In the genomic region with DNA sequence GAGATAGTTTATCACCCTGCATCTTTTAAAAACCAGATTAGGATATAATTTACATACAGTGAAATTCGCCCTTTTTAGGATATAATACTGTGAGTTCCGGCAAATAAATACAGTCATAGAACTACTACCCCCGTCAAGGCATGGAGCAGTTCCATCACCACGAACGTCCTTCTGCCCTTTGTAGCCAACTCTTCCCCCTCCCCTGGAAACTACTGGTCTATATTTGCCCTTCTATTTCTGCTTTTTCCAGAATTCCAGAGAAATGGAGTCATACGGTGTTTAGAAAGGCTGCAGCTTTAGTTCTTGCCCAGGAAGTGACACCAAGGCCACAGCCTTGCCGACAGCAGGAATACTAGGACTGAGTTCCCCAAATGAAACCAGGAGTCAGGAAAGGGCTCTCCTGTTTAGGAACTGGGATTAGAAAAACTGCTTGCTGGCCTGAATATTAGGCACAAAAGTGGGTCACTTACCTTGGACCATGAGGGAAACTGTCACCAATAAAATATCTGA, we compare ENCODE assay signal across 19 cellular contexts.
DNase-seq lines count a peak whose midpoint lies in the region; ATAC-seq and TF ChIP-seq lines count a peak whose summit lies in the region.
"Had no signal": no experiment of that assay in that cellular context is flagged by ENCODE, and none has a peak within 500 bp of the region (broad histone marks: within the 10 kb centered on the region; RNA-seq: fewer than 3 reads in every experiment).

No MANE protein-coding gene starts in this region.

- POLR2A ChIA-PET in CD4-positive, alpha-beta memory T cell (lab: Charles Lee; ENCODE audit: partially characterized antibody), result no interaction called here

- H2AFZ ChIP-seq in osteoblast (ENCODE audit: low read length), result peak overlapping the region; percentile 57
- H2AFZ ChIP-seq: GM23338 had no signal

- CTCF ChIA-PET in CD4-positive, alpha-beta memory T cell (lab: Charles Lee; ENCODE audit: partially characterized antibody), result interaction anchor here (1.0 kb wide), 1 partner anchor 9 kb away, joined by 4 read pairs; no protein-coding TSS in a partner anchor

- TF ChIP-seq CTCF in osteoblast (IDR thresholded peaks at IDR 0.05; ENCODE audit: extremely low read depth, low read depth, low read length), result no peak

- H3K27ac Mint-ChIP-seq in CD4-positive, alpha-beta memory T cell, result no peak overlapping the region
- H3K27ac Mint-ChIP-seq: CD14-positive monocyte, GM23338 had no signal

- WGBS in aorta, 2 donors, result 14 to 21% methylated on average over 7 of the region's 7 CpGs

- peaks cover 21 to 30% of the 10 kb centered on the region in 2 donors for H3K27me3 Mint-ChIP-seq in CD4-positive, alpha-beta memory T cell

- H3K27ac ChIP-seq in osteoblast (ENCODE audit: low read depth, low read length), result no peak overlapping the region
- peak overlapping the region in 1 of 2 donors; percentile 32 for H3K27ac ChIP-seq in aorta (ENCODE audit: low read depth in 1 of 2, low read length in 2 of 2)
- no peak overlapping the region for H3K27ac ChIP-seq in CD4-positive, alpha-beta memory T cell (ENCODE audit: low read depth, low read length)

- intact Hi-C loops in aorta (cut with DNase I), result loop anchor here (5.0 to 10.0 kb wide), 3 partner anchors 45 to 292 kb away; partner anchors contain the start of gene FAM43A (in 1 of the 2)
- intact Hi-C loops in CD4-positive, alpha-beta memory T cell (cut with micrococcal nuclease), result no loop called here

- H3K4me2 ChIP-seq in osteoblast (ENCODE audit: insufficient read depth, low read length), result no peak overlapping the region
- H3K4me2 ChIP-seq: GM23338 had no signal

- H3K4me3 Mint-ChIP-seq in CD4-positive, alpha-beta memory T cell, result no peak overlapping the region
- H3K4me3 Mint-ChIP-seq: CD14-positive monocyte, GM23338 had no signal

- H3K36me3 Mint-ChIP-seq in CD4-positive, alpha-beta memory T cell, result no peaks in the 10 kb centered on the region

- peak; percentile 32 for DNase-seq in HT1080 (ENCODE audit: low read depth)
- peak; percentile 45 for DNase-seq in dermis blood vessel endothelial cell
- DNase-seq in osteoblast (ENCODE audit: insufficient read length, low spot score, missing footprints), result no peak
- DNase-seq in aorta, result no peak
- DNase-seq in SW480 (ENCODE audit: low spot score), result no peak
- no peak for DNase-seq in CD4-positive, alpha-beta memory T cell
- DNase-seq: ACHN, DMS153, HCEC 1CT, KBM-7, NCI-H1105 treated with DMSO at 0.1 percent for 48 hours, NCI-H1694 treated with DMSO at 0.1 percent for 48 hours, NCI-H510A, NCI-H748 treated with DMSO at 0.1 percent for 48 hours had no signal

- no peaks in the 10 kb centered on the region for H4K20me1 ChIP-seq in osteoblast (ENCODE audit: insufficient read depth, low read length)

- H3K4me1 Mint-ChIP-seq in CD4-positive, alpha-beta memory T cell, result no peaks in the 10 kb centered on the region
- H3K4me1 Mint-ChIP-seq: GM23338 had no signal

- H3K79me2 ChIP-seq in osteoblast (ENCODE audit: insufficient read depth, low read length), result no peaks in the 10 kb centered on the region

- H3K4me3 ChIP-seq in osteoblast (ENCODE audit: insufficient read depth, low read length), result no peak overlapping the region
- no peak overlapping the region for H3K4me3 ChIP-seq in aorta (ENCODE audit: low read length in 2 of 2)
- H3K4me3 ChIP-seq in CD4-positive, alpha-beta memory T cell (ENCODE audit: low read length in 2 of 2), result no peak overlapping the region
- H3K4me3 ChIP-seq: GM12878, GM23338 had no signal

- ATAC-seq in aorta (ENCODE audit: low FRiP score), result peak; percentile 20
- ATAC-seq in HG03039 (IDR thresholded peaks at IDR 0.05; ENCODE audit: unreplicated experiment), result no peak
- ATAC-seq: GM12878, GM23338, Right ventricle myocardium inferior had no signal

- no peaks in the 10 kb centered on the region for H3K9me3 ChIP-seq in osteoblast (ENCODE audit: low read depth, low read length)
- H3K9me3 ChIP-seq in aorta (ENCODE audit: control insufficient read depth, low read length), result no peaks in the 10 kb centered on the region
- no peaks in the 10 kb centered on the region for H3K9me3 ChIP-seq in CD4-positive, alpha-beta memory T cell (ENCODE audit: control insufficient read depth in 1 of 2, low read length in 2 of 2)

- no peaks in the 10 kb centered on the region for H3K4me1 ChIP-seq in osteoblast (ENCODE audit: insufficient read depth, low read length)
- no peaks in the 10 kb centered on the region for H3K4me1 ChIP-seq in aorta (ENCODE audit: control insufficient read depth in 1 of 2, insufficient read depth in 2 of 2, low read length in 2 of 2)
- H3K4me1 ChIP-seq in CD4-positive, alpha-beta memory T cell (ENCODE audit: insufficient read depth, low read length), result no peaks in the 10 kb centered on the region

- H3K27me3 ChIP-seq in osteoblast (ENCODE audit: insufficient read depth, low read length), result peaks cover 10% of the 10 kb centered on the region
- no peaks in the 10 kb centered on the region for H3K27me3 ChIP-seq in aorta (ENCODE audit: control insufficient read depth in 1 of 2, insufficient read depth in 2 of 2, low read length in 1 of 2)
- H3K27me3 ChIP-seq in CD4-positive, alpha-beta memory T cell (ENCODE audit: insufficient read depth, low read length), result no peaks in the 10 kb centered on the region

- H3K36me3 ChIP-seq in osteoblast (ENCODE audit: insufficient read depth, low read length) (no peaks in the 10 kb centered on the region), aorta (ENCODE audit: control insufficient read depth in 1 of 2, insufficient read depth in 2 of 2, low read length in 1 of 2) (no peaks in the 10 kb centered on the region)
- no peaks in the 10 kb centered on the region for H3K36me3 ChIP-seq in CD4-positive, alpha-beta memory T cell (ENCODE audit: insufficient read depth, low read length)

- H3K9me3 Mint-ChIP-seq in CD4-positive, alpha-beta memory T cell, result peaks cover 0 to 12% (median 3%) of the 10 kb centered on the region in 8 donors
- H3K9me3 Mint-ChIP-seq: GM23338 had no signal

Comparison
In these comparisons a context has a peak if more than half of its experiments do, and no peak if none do; other contexts are left out.
1. DNase-seq: peak in HT1080 (single experiment) and dermis blood vessel endothelial cell (single experiment); none in osteoblast (single experiment), aorta (0 of 2), SW480 (single experiment) and CD4-positive, alpha-beta memory T cell (0 of 5).